ENCODE assay signal across 8 cellular contexts in genomic region chr13:24922390-24923304, GRCh38.
DNase-seq lines count a peak whose midpoint lies in the region; ATAC-seq and TF ChIP-seq lines count a peak whose summit lies in the region.

No MANE protein-coding gene starts in this region.

- no peaks in the 10 kb centered on the region for H3K36me3 Mint-ChIP-seq in chondrocyte (ENCODE audit: low read depth)

- peaks cover 2% of the 10 kb centered on the region for H3K27me3 Mint-ChIP-seq in chondrocyte (ENCODE audit: low read depth)

- H3K36me3 ChIP-seq in kidney epithelial cell (ENCODE audit: control insufficient read depth, insufficient read depth, low read length), result no peaks in the 10 kb centered on the region

- peaks cover 17% of the 10 kb centered on the region for H3K4me1 Mint-ChIP-seq in chondrocyte (ENCODE audit: low read depth)

- H3K27me3 ChIP-seq in kidney epithelial cell (ENCODE audit: control insufficient read depth, insufficient read depth, low read length), result no peaks in the 10 kb centered on the region

- no peaks in the 10 kb centered on the region for H3K9me3 Mint-ChIP-seq in chondrocyte (ENCODE audit: low read depth)

- DNase-seq in Ammon's horn (ENCODE audit: low spot score) (peak; percentile 99), NCI-H510A (lab: John Stamatoyannopoulos, UW) (peak; percentile 88), chondrocyte (ENCODE audit: low spot score) (peak; percentile 98), kidney epithelial cell (ENCODE audit: low read depth) (peak; percentile 90)
- DNase-seq in activated CD4-positive, alpha-beta T cell treated with anti-CD3 and anti-CD28 coated beads for 24 hours (ENCODE audit: low read depth in 2 of 2), result peak; percentile 88 to 91
- DNase-seq in stimulated activated CD4-positive, alpha-beta T cell treated with anti-CD3 and anti-CD28 coated beads, Interleukin-15, amount 100 ng/mL, for 24 hours, result peak; percentile 97

- TF ChIP-seq CTCF in chondrocyte (IDR thresholded peaks at IDR 0.05) (no peak), kidney epithelial cell (IDR thresholded peaks at IDR 0.05; ENCODE audit: insufficient read depth, low read length, poor library complexity, severe bottlenecking) (no peak)

- H3K27ac Mint-ChIP-seq in chondrocyte (ENCODE audit: unreplicated experiment), result peak overlapping the region; percentile 97

- peak; percentile 77 for ATAC-seq in HG03378 (IDR thresholded peaks at IDR 0.05; ENCODE audit: unreplicated experiment)

- TF ChIP-seq POLR2A in GM19099 (IDR thresholded peaks at IDR 0.05; ENCODE audit: extremely low read depth, insufficient read length, low read depth), result peak; percentile 82

- peak overlapping the region; percentile 97 for H3K4me3 ChIP-seq in kidney epithelial cell (ENCODE audit: low read depth, low read length)

- peak overlapping the region; percentile 98 for H3K4me3 Mint-ChIP-seq in chondrocyte (ENCODE audit: unreplicated experiment)

Comparison
In these comparisons a context has a peak if more than half of its experiments do, and no peak if none do; other contexts are left out.
1. Peak in every context shown above with its lines: DNase-seq, ATAC-seq and H3K4me3 ChIP-seq.